Comparison of ENCODE assay signal across 21 cellular contexts in the genomic region with DNA sequence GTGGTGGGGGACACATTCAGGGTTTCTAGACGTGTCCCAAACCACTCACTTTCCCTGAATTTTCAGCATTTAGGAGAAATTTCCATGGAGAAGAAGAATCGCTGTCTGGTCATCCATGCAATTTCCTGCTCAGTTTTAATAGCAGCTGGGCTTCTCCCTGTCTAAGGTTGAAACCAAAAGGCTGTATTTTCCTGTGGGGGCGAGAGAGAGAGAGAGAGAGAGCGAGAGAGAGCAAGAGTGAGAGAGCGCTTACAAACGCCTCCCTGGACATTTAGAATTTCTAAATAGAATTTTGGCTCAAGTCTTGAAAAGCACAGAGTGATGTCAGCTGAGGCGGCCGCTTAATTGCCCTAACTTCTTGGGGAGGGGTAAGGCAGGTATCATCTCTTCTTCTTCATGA.
DNase-seq lines count a peak whose midpoint lies in the region; ATAC-seq and TF ChIP-seq lines count a peak whose summit lies in the region.
"Had no signal": no experiment of that assay in that cellular context is flagged by ENCODE, and none has a peak within 500 bp of the region (broad histone marks: within the 10 kb centered on the region; RNA-seq: fewer than 3 reads in every experiment).

No MANE protein-coding gene starts in this region.

- no peak for TF ChIP-seq EP300 in sigmoid colon (IDR thresholded peaks at IDR 0.05)

- ATAC-seq in Right ventricle myocardium inferior = peak; percentile 54
- no peak for ATAC-seq in GM21447 (IDR thresholded peaks at IDR 0.05; ENCODE audit: unreplicated experiment)
- ATAC-seq: T-cell had no signal

- DNase-seq in Right ventricle myocardium inferior (ENCODE audit: missing footprints) = no peak
- no peak for DNase-seq in cardiac septum (ENCODE audit: low spot score)
- DNase-seq in left kidney (ENCODE audit: low read depth, low spot score) = peak; percentile 72
- DNase-seq in sigmoid colon = no peak
- DNase-seq in iPS-NIHi7 (ENCODE audit: extremely low spot score) = no peak
- DNase-seq in C1 segment of cervical spinal cord (lab: John Stamatoyannopoulos, UW) = no peak
- DNase-seq in Kasumi-1 (lab: John Stamatoyannopoulos, UW) = no peak
- DNase-seq: activated naive CD8-positive, alpha-beta T cell treated with anti-CD3 and anti-CD28 coated beads for 36 hours; AML-193; colonic mucosa; DMS79 treated with DMSO at 0.1 percent for 48 hours; kidney; NCI-H187 treated with DMSO at 0.1 percent for 48 hours; NCI-H345; NCI-H82; SHP77 treated with DMSO at 0.1 percent for 48 hours; T-cell; testis had no signal

- no peaks in the 10 kb centered on the region for H3K36me3 ChIP-seq in sigmoid colon
- H3K36me3 ChIP-seq: colonic mucosa, neutrophil had no signal

- intact Hi-C loops in Right ventricle myocardium inferior (cut with DNase I) (loop anchor here (5.0 kb wide), 2 partner anchors 36 to 109 kb away; a partner anchor contains a TSS), cardiac septum (cut with DNase I) (loop anchor here (5.0 to 10.0 kb wide), 4 partner anchors 49 to 109 kb away; a partner anchor contains a TSS), sigmoid colon (cut with DNase I) (loop anchor here (5.0 kb wide), 1 partner anchor 59 kb away; no protein-coding TSS in a partner anchor)

- no peaks in the 10 kb centered on the region for H3K9me3 ChIP-seq in sigmoid colon
- H3K9me3 ChIP-seq: colonic mucosa, neutrophil, testis had no signal

- no peaks in the 10 kb centered on the region for H3K27me3 ChIP-seq in sigmoid colon
- H3K27me3 ChIP-seq: colonic mucosa, testis had no signal

- peak overlapping the region; percentile 80 to 89 (median 84) for H3K27ac ChIP-seq in sigmoid colon
- H3K27ac ChIP-seq: 22Rv1, colonic mucosa, neutrophil had no signal

- peaks cover 0 to 80% (median 72%) of the 10 kb centered on the region in 4 donors for H3K4me1 ChIP-seq in sigmoid colon
- H3K4me1 ChIP-seq: colonic mucosa had no signal

- WGBS in sigmoid colon, 2 donors = 80 to 85% methylated on average over 8 of the region's 8 CpGs

- H3K4me3 ChIP-seq in sigmoid colon = no peak overlapping the region
- H3K4me3 ChIP-seq: colonic mucosa, testis had no signal

- no peak for TF ChIP-seq POLR2A in sigmoid colon (IDR thresholded peaks at IDR 0.05)

- TF ChIP-seq CTCF in sigmoid colon (IDR thresholded peaks at IDR 0.05) = no peak
